ENCODE assay signal across 18 cellular contexts in the genomic region with DNA sequence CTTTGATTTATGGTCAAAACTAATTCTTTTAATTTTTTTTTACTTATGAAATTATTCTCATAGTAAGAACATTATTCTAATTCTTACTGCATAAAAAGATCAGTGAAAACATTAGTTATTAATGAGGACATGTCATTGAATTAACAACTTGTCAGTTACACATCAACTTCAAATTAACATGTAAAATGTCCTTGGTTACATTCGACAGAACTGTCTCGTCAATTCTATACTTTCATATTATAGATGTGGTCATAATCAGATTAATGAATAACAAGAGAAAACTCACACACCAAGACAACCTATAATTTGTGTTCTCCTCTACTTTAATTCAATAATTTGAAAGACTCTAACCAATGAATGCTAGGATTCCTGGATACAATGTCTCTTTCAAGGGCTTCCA.
DNase-seq lines count a peak whose midpoint lies in the region; ATAC-seq and TF ChIP-seq lines count a peak whose summit lies in the region.
"Had no signal": no experiment of that assay in that cellular context is flagged by ENCODE, and none has a peak within 500 bp of the region (broad histone marks: within the 10 kb centered on the region; RNA-seq: fewer than 3 reads in every experiment).

No MANE protein-coding gene starts in this region.

- H3K27me3 ChIP-seq in Karpas-422 (ENCODE audit: low read length), result no peaks in the 10 kb centered on the region
- H3K27me3 ChIP-seq: BE2C had no signal

- H3K27ac ChIP-seq in Karpas-422 (ENCODE audit: low read length), result peak overlapping the region; percentile 14; the same call in 1 of the 2 replicates

- peaks cover 8% of the 10 kb centered on the region for H3K9me3 Mint-ChIP-seq in activated T-helper 2 cell treated with anti-CD3 and anti-CD28 coated beads, Interferon-gamma antibody, Interleukin-2, Interleukin-4, amounts not matched to agents 10 μg/mL and 5 μg/mL and 100 μg/mL, durations not matched to agents 14 hours and 24 hours and 36 hours
- H3K9me3 Mint-ChIP-seq: CD4-positive, alpha-beta T cell; GM23338 had no signal

- no peaks in the 10 kb centered on the region for H3K9me3 ChIP-seq in Karpas-422 (ENCODE audit: low read length)
- H3K9me3 ChIP-seq: BE2C had no signal

- DNase-seq in Karpas-422 (no peak), globus pallidus (ENCODE audit: low spot score) (no peak), NCI-H526 (lab: John Stamatoyannopoulos, UW) (no peak), GM13976 (ENCODE audit: low spot score) (no peak)
- no peak for DNase-seq in activated T-helper 2 cell treated with anti-CD3 and anti-CD28 coated beads, Interferon-gamma antibody, Interleukin-2, Interleukin-4, amounts not matched to agents 10 μg/mL and 5 μg/mL and 100 μg/mL, durations not matched to agents 14 hours and 24 hours and 36 hours (ENCODE audit: low spot score)
- DNase-seq: BE2C; CD4-positive, alpha-beta T cell; EL; KG1; NCI-H1092 treated with DMSO at 0.1 percent for 48 hours; NCI-H2081 treated with DMSO at 0.1 percent for 48 hours; NCI-H524; SW 1271 had no signal

- H4K20me1 ChIP-seq in Karpas-422 (ENCODE audit: insufficient read depth, low read depth, low read length), result no peaks in the 10 kb centered on the region

- ATAC-seq in GM19438 (IDR thresholded peaks at IDR 0.05; ENCODE audit: low read depth, unreplicated experiment) (peak; percentile 63), HG02798 (IDR thresholded peaks at IDR 0.05; ENCODE audit: poor library complexity, unreplicated experiment) (peak; percentile 52)
- ATAC-seq: GM23338, HCT116, Panc1 had no signal

- H2AFZ ChIP-seq in Karpas-422 (ENCODE audit: low read length), result no peak overlapping the region
- H2AFZ ChIP-seq: GM23338 had no signal

- H3K27me3 Mint-ChIP-seq in activated T-helper 2 cell treated with anti-CD3 and anti-CD28 coated beads, Interferon-gamma antibody, Interleukin-2, Interleukin-4, amounts not matched to agents 10 μg/mL and 5 μg/mL and 100 μg/mL, durations not matched to agents 14 hours and 24 hours and 36 hours (ENCODE audit: low read depth), result no peaks in the 10 kb centered on the region
- H3K27me3 Mint-ChIP-seq: CD4-positive, alpha-beta T cell had no signal

- H3K36me3 ChIP-seq in Karpas-422 (ENCODE audit: insufficient read depth, low read length), result peaks cover 14% of the 10 kb centered on the region; the same call in 1 of the 2 replicates
- H3K36me3 ChIP-seq: BE2C had no signal

- no peak overlapping the region for H3K9ac ChIP-seq in Karpas-422 (ENCODE audit: low read length)

- H3K27ac Mint-ChIP-seq in activated T-helper 2 cell treated with anti-CD3 and anti-CD28 coated beads, Interferon-gamma antibody, Interleukin-2, Interleukin-4, amounts not matched to agents 10 μg/mL and 5 μg/mL and 100 μg/mL, durations not matched to agents 14 hours and 24 hours and 36 hours, result no peak overlapping the region
- H3K27ac Mint-ChIP-seq: CD4-positive, alpha-beta T cell; GM23338 had no signal

- no peak overlapping the region for H3K4me3 Mint-ChIP-seq in activated T-helper 2 cell treated with anti-CD3 and anti-CD28 coated beads, Interferon-gamma antibody, Interleukin-2, Interleukin-4, amounts not matched to agents 10 μg/mL and 5 μg/mL and 100 μg/mL, durations not matched to agents 14 hours and 24 hours and 36 hours (ENCODE audit: low read depth)
- H3K4me3 Mint-ChIP-seq: CD4-positive, alpha-beta T cell; GM23338 had no signal

- peaks cover 28% of the 10 kb centered on the region for H3K36me3 Mint-ChIP-seq in activated T-helper 2 cell treated with anti-CD3 and anti-CD28 coated beads, Interferon-gamma antibody, Interleukin-2, Interleukin-4, amounts not matched to agents 10 μg/mL and 5 μg/mL and 100 μg/mL, durations not matched to agents 14 hours and 24 hours and 36 hours (ENCODE audit: low read depth)

- no peak for TF ChIP-seq CTCF in GM13976 (IDR thresholded peaks at IDR 0.05; ENCODE audit: borderline replicate concordance, control extremely low read depth, extremely low read depth, insufficient read depth, missing control alignments)

- peaks cover 7% of the 10 kb centered on the region for H3K4me1 Mint-ChIP-seq in activated T-helper 2 cell treated with anti-CD3 and anti-CD28 coated beads, Interferon-gamma antibody, Interleukin-2, Interleukin-4, amounts not matched to agents 10 μg/mL and 5 μg/mL and 100 μg/mL, durations not matched to agents 14 hours and 24 hours and 36 hours (ENCODE audit: low read depth)
- H3K4me1 Mint-ChIP-seq: GM23338 had no signal

- H3K4me1 ChIP-seq in Karpas-422 (ENCODE audit: low read length), result peaks cover 22% of the 10 kb centered on the region

- no peak overlapping the region for H3K4me3 ChIP-seq in Karpas-422 (ENCODE audit: low read length)
- H3K4me3 ChIP-seq: GM23338 had no signal

- intact Hi-C loops in activated T-helper 2 cell treated with anti-CD3 and anti-CD28 coated beads, Interferon-gamma antibody, Interleukin-2, Interleukin-4, amounts not matched to agents 10 μg/mL and 5 μg/mL and 100 μg/mL, durations not matched to agents 14 hours and 24 hours and 36 hours (cut with micrococcal nuclease), result no loop called here

- H3K9me2 ChIP-seq in Karpas-422 (replicated peaks; ENCODE audit: insufficient read depth, low read length), result no peaks in the 10 kb centered on the region

- peaks cover 39% of the 10 kb centered on the region for H3K79me2 ChIP-seq in Karpas-422 (ENCODE audit: low read length)

- in situ Hi-C loops in GM13976 (cut with MboI; ENCODE audit: low sequenced_read_pairs, unreplicated experiment), result no loop called here

- H3K4me2 ChIP-seq in Karpas-422 (ENCODE audit: low read depth, low read length, poor library complexity, severe bottlenecking), result no peak overlapping the region
- H3K4me2 ChIP-seq: GM23338 had no signal
